13 cellular contexts compared by ENCODE assay signal in genomic region chr1:17012775-17013501, GRCh38. TPM values are rescaled to one million over a fixed set of nuclear protein-coding genes. Genes with fewer than 3 reads are reported as not detected.
DNase-seq lines count a peak whose midpoint lies in the region; ATAC-seq and TF ChIP-seq lines count a peak whose summit lies in the region.
"Had no signal": no experiment of that assay in that cellular context is flagged by ENCODE, and none has a peak within 500 bp of the region (broad histone marks: within the 10 kb centered on the region; RNA-seq: fewer than 3 reads in every experiment).

No MANE protein-coding gene starts in this region.

- DNase-seq in EL (peak; percentile 76), LoVo (ENCODE audit: low spot score) (peak; percentile 6), chondrocyte (ENCODE audit: low spot score) (peak; percentile 65), DMS153 treated with DMSO at 0.1 percent for 48 hours (lab: John Stamatoyannopoulos, UW; ENCODE audit: unreplicated experiment) (no peak), ascending aorta (ENCODE audit: low spot score in 2 of 2) (no peak), cerebellum (ENCODE audit: low spot score) (no peak), left ventricle myocardium superior (no peak)
- DNase-seq: activated CD4-positive, alpha-beta T cell treated with anti-CD3 and anti-CD28 coated beads for 1 hour; activated gamma-delta T cell; HFFc6; naive B cell had no signal

- H3K4me1 ChIP-seq in neutrophil (ENCODE audit: control insufficient read depth in 1 of 2, insufficient read depth in 1 of 2, low read depth in 1 of 2, low read length in 1 of 2) (peaks cover 65 to 69% of the 10 kb centered on the region in 2 experiments), ascending aorta (peaks cover 13 to 14% of the 10 kb centered on the region in 2 donors)

- no peaks in the 10 kb centered on the region for H3K27me3 Mint-ChIP-seq in chondrocyte (ENCODE audit: low read depth)
- H3K27me3 Mint-ChIP-seq: naive B cell; stimulated activated naive CD8-positive, alpha-beta T cell treated with anti-CD3 and anti-CD28 coated beads, Interleukin-15, Interleukin-2, amounts not matched to agents 100 ng/mL and 50 ng/mL, for 24 hours had no signal

- H3K36me3 Mint-ChIP-seq in chondrocyte (ENCODE audit: low read depth) = peaks cover 1% of the 10 kb centered on the region
- H3K36me3 Mint-ChIP-seq: naive B cell had no signal

- H3K27ac Mint-ChIP-seq in chondrocyte (ENCODE audit: unreplicated experiment) = peak overlapping the region; percentile 81
- H3K27ac Mint-ChIP-seq: HFFc6; stimulated activated naive CD8-positive, alpha-beta T cell treated with anti-CD3 and anti-CD28 coated beads, Interleukin-15, Interleukin-2, amounts not matched to agents 100 ng/mL and 50 ng/mL, for 24 hours had no signal

- H3K4me3 ChIP-seq in neutrophil (ENCODE audit: low read depth in 1 of 2, low read length in 1 of 2) = peak overlapping the region in 1 of 2 experiments; percentile 68
- H3K4me3 ChIP-seq in ascending aorta = no peak overlapping the region

- intact Hi-C loops in ascending aorta (cut with DNase I) = loop anchor here (2.0 kb wide), 1 partner anchor 40 kb away; no protein-coding TSS in a partner anchor
- intact Hi-C loops in left ventricle myocardium superior (cut with micrococcal nuclease) = no loop called here

- TF ChIP-seq CTCF in chondrocyte (IDR thresholded peaks at IDR 0.05) (no peak), neutrophil (IDR thresholded peaks at IDR 0.05) (no peak), ascending aorta (IDR thresholded peaks at IDR 0.05) (no peak)

- ATAC-seq in left ventricle myocardium superior = no peak

- H3K36me3 ChIP-seq in neutrophil = peaks cover 2% of the 10 kb centered on the region
- H3K36me3 ChIP-seq in ascending aorta = peaks cover 2 to 4% of the 10 kb centered on the region in 2 donors

- H3K9me3 Mint-ChIP-seq in chondrocyte (ENCODE audit: low read depth) = no peaks in the 10 kb centered on the region
- H3K9me3 Mint-ChIP-seq: HFFc6; naive B cell; stimulated activated naive CD8-positive, alpha-beta T cell treated with anti-CD3 and anti-CD28 coated beads, Interleukin-15, Interleukin-2, amounts not matched to agents 100 ng/mL and 50 ng/mL, for 24 hours had no signal

- peaks cover 62% of the 10 kb centered on the region for H3K4me1 Mint-ChIP-seq in chondrocyte (ENCODE audit: low read depth)

- H3K27ac ChIP-seq in neutrophil (peak overlapping the region; percentile 73), ascending aorta (no peak overlapping the region)

- H3K9me3 ChIP-seq in neutrophil = no peaks in the 10 kb centered on the region
- no peaks in the 10 kb centered on the region for H3K9me3 ChIP-seq in ascending aorta

- no peaks in the 10 kb centered on the region for H3K27me3 ChIP-seq in neutrophil
- H3K27me3 ChIP-seq in ascending aorta = no peaks in the 10 kb centered on the region

- no peak overlapping the region for H3K4me3 Mint-ChIP-seq in chondrocyte (ENCODE audit: unreplicated experiment)

RNA-seq across cellular contexts. Expression of gene ATP13A2, which starts 1.2 kb away (rescaled TPM):
- 52.1 to 60.8 TPM (median 54.4 TPM) in 3 replicates for total RNA-seq in chondrocyte
- total RNA-seq in ascending aorta = 39.2 TPM
- total RNA-seq in cerebellum = 66.2 TPM
- total RNA-seq in left ventricle myocardium superior = 17.8 TPM

RNA-seq across cellular contexts. Expression of gene MFAP2, which starts 32.5 kb away (rescaled TPM):
- total RNA-seq in chondrocyte (260 to 285 TPM (median 269 TPM) in 3 replicates), ascending aorta (26.3 TPM), cerebellum (17.7 TPM), left ventricle myocardium superior (4.2 TPM)

RNA-seq across cellular contexts. Expression of gene SDHB, which starts 40.9 kb away (rescaled TPM):
- total RNA-seq in chondrocyte (54.7 to 70.1 TPM (median 57.7 TPM) in 3 replicates), ascending aorta (112 TPM), cerebellum (57.2 TPM), left ventricle myocardium superior (438 TPM)

Comparison
In these comparisons a context has a peak if more than half of its experiments do, and no peak if none do; other contexts are left out.
1. DNase-seq: peak in EL (single experiment), LoVo (single experiment) and chondrocyte (single experiment); none in DMS153 treated with DMSO at 0.1 percent for 48 hours (single experiment), ascending aorta (0 of 2), cerebellum (single experiment) and left ventricle myocardium superior (single experiment).